In the genomic region with DNA sequence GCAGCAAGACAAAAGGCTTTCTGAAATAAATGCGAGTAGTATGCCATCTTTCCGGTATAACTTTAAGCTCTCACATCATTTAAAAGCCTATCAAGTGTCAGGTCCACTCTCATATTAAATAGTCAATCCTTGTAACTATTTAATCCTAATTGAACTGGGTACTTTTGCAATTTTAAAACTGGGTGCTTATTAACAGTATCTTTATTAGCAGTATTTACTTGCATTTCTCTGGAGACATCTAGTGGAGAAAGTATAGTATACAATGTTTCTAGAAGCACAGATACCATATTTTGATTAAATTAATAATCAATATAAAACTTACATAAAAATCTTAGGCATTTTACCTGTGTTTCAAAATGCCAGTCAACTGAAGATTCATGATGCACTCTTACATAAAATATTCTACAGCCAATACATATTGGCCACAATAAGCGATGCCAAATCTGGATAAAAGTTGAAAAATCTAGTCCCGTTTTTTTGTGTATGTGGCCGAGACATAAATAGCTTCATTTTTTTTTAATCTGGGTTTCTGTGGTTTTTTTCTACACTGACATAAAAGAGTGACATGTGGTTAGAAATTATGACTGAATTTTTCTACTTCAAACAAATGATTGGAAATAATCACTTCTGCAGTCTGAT, we compare ENCODE assay signal across 9 cellular contexts. TPM values are rescaled to one million over a fixed set of nuclear protein-coding genes. Genes with fewer than 3 reads are reported as not detected.
DNase-seq lines count a peak whose midpoint lies in the region; ATAC-seq and TF ChIP-seq lines count a peak whose summit lies in the region.
"Had no signal": no experiment of that assay in that cellular context is flagged by ENCODE, and none has a peak within 500 bp of the region (broad histone marks: within the 10 kb centered on the region; RNA-seq: fewer than 3 reads in every experiment).

No MANE protein-coding gene starts in this region.

- H3K27ac ChIP-seq in HCT116 (ENCODE audit: low read depth, low read length) = no peak overlapping the region

- no peaks in the 10 kb centered on the region for H3K9me2 ChIP-seq in HCT116 (ENCODE audit: insufficient read depth)

- no peak overlapping the region for H3K4me2 ChIP-seq in HCT116 (ENCODE audit: low read length)

- H3K36me3 ChIP-seq in HCT116 (ENCODE audit: control insufficient read depth in 1 of 2, insufficient read depth in 2 of 2, low read length in 2 of 2) = no peaks in the 10 kb centered on the region

- H3K27me3 ChIP-seq in HCT116 (ENCODE audit: insufficient read depth, low read length) = no peaks in the 10 kb centered on the region

- RAD21 ChIA-PET in HCT116 (lab: Charles Lee; ENCODE audit: low non-redundant PET in 1 of 2, low total read pairs in 2 of 2, uncharacterized antibody in 2 of 2, unreplicated experiment in 2 of 2) = no interaction called here

- POLR2A ChIA-PET in HCT116 (lab: Charles Lee) = no interaction called here

- peaks cover 0 to 6% of the 10 kb centered on the region in 2 experiments; a peak in 2 of 4 replicates for H3K9me3 ChIP-seq in HCT116 (ENCODE audit: control insufficient read depth in 1 of 2, insufficient read depth in 1 of 2, low read depth in 1 of 2, low read length in 2 of 2)

- no peak overlapping the region for H2AFZ ChIP-seq in HCT116 (ENCODE audit: low read depth, low read length, poor library complexity, severe bottlenecking)

- H3K36me3 Mint-ChIP-seq in activated naive CD4-positive, alpha-beta T cell treated with anti-CD3 and anti-CD28 coated beads, Interleukin-2, amount 50 U/mL, for 72 hours = no peaks in the 10 kb centered on the region

- intact Hi-C loops in HCT116 (cut with micrococcal nuclease) = loop anchor here (2.0 kb wide), 1 partner anchor 528 kb away; no protein-coding TSS in a partner anchor

- ATAC-seq in HCT116 (no peak), HG02588 (IDR thresholded peaks at IDR 0.05; ENCODE audit: unreplicated experiment) (no peak), GM18502 (IDR thresholded peaks at IDR 0.05; ENCODE audit: poor library complexity, unreplicated experiment) (no peak)
- no peak for ATAC-seq in activated naive CD4-positive, alpha-beta T cell treated with anti-CD3 and anti-CD28 coated beads, Interleukin-2, amount 50 U/mL, for 72 hours
- ATAC-seq: K562 had no signal

- CTCF ChIA-PET in HCT116 (lab: Charles Lee) = no interaction called here

- TF ChIP-seq CTCF in AG09309 (IDR thresholded peaks at IDR 0.05; ENCODE audit: control insufficient read depth, insufficient read depth, low read depth, low read length, missing control alignments) (peak; percentile 46), HCT116 (IDR thresholded peaks at IDR 0.05 in 2 of 3, conservative IDR thresholded peaks at IDR 0.05 in 1 of 3; ENCODE audit: borderline replicate concordance in 1 of 3, insufficient read depth in 1 of 3, low read depth in 2 of 3, low read length in 2 of 3) (peak in 2 of 3 experiments; percentile 4 to 23; a peak in 1 of 6 replicates), astrocyte of the cerebellum (IDR thresholded peaks at IDR 0.05; ENCODE audit: low read depth, low read length, missing control alignments) (peak; percentile 14)

- no peaks in the 10 kb centered on the region for H3K79me2 ChIP-seq in HCT116 (ENCODE audit: insufficient read depth, low read length)

- no peak for TF ChIP-seq POLR2A in HCT116 (IDR thresholded peaks at IDR 0.05; ENCODE audit: borderline replicate concordance, extremely low read depth, insufficient read depth, insufficient read length)

- TF ChIP-seq RAD21 in HCT116 (IDR thresholded peaks at IDR 0.05; ENCODE audit: low read depth) = peak; percentile 16; the same call in 1 of the 2 replicates

- peaks cover 4 to 9% of the 10 kb centered on the region in 2 donors for H3K9me3 Mint-ChIP-seq in activated naive CD4-positive, alpha-beta T cell treated with anti-CD3 and anti-CD28 coated beads, Interleukin-2, amount 50 U/mL, for 72 hours

- DNase-seq in AG09309 (ENCODE audit: low read depth) (no peak), HCT116 (ENCODE audit: low read depth, low spot score) (no peak), astrocyte of the cerebellum (ENCODE audit: low read depth) (peak; percentile 18), left kidney (ENCODE audit: low read depth, low spot score) (peak; percentile 39), activated gamma-delta T cell treated with Interleukin-2 at 50 U/mL for 16 hours (no peak)
- DNase-seq in activated naive CD4-positive, alpha-beta T cell treated with anti-CD3 and anti-CD28 coated beads, Interleukin-2, amount 50 U/mL, for 72 hours (ENCODE audit: low spot score in 2 of 2) = no peak

- H3K27ac Mint-ChIP-seq in activated naive CD4-positive, alpha-beta T cell treated with anti-CD3 and anti-CD28 coated beads, Interleukin-2, amount 50 U/mL, for 72 hours = no peak overlapping the region

- H3K4me1 ChIP-seq in HCT116 (ENCODE audit: control insufficient read depth in 1 of 2, insufficient read depth in 2 of 2, low read length in 2 of 2) = no peaks in the 10 kb centered on the region

- no peak overlapping the region for H3K9ac ChIP-seq in HCT116 (ENCODE audit: low read length)

- H3K4me3 ChIP-seq in AG09309 (ENCODE audit: control insufficient read depth, low read depth, low read length) (no peak overlapping the region), HCT116 (replicated peaks in 1 of 2; ENCODE audit: low read depth in 1 of 2, low read length in 2 of 2) (no peak overlapping the region), astrocyte of the cerebellum (ENCODE audit: low read depth, low read length) (no peak overlapping the region)
- H3K4me3 ChIP-seq: K562 had no signal

- BruUV-seq in HCT116 (replicated peaks; lab: Mats Ljungman, UMichigan) = no TSS peak

- in situ Hi-C loops in astrocyte of the cerebellum (cut with HindIII; ENCODE audit: low sequenced_read_pairs) = no loop called here

- no peaks in the 10 kb centered on the region for H4K20me1 ChIP-seq in HCT116 (ENCODE audit: insufficient read depth)

TF ChIP-seq in HCT116, 20 proteins besides CTCF, POLR2A, EP300 and RAD21:
- no peak for TF ChIP-seq EZH2 (IDR thresholded peaks at IDR 0.05)
- TF ChIP-seq EZH2phosphoT487 (IDR thresholded peaks at IDR 0.05; ENCODE audit: borderline replicate concordance) = no peak
- TF ChIP-seq JUND (IDR thresholded peaks at IDR 0.05) = no peak
- TF ChIP-seq CBX3 (IDR thresholded peaks at IDR 0.05; ENCODE audit: low read depth) = no peak
- no peak for TF ChIP-seq FOSL1 (IDR thresholded peaks at IDR 0.05; ENCODE audit: low read depth)
- TF ChIP-seq, protein P1, sequence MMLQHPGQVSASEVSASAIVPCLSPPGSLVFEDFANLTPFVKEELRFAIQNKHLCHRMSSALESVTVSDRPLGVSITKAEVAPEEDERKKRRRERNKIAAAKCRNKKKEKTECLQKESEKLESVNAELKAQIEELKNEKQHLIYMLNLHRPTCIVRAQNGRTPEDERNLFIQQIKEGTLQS (IDR thresholded peaks at IDR 0.05) = no peak
- no peak for TF ChIP-seq SRF (IDR thresholded peaks at IDR 0.05; ENCODE audit: low read depth)
- TF ChIP-seq, protein P2, sequence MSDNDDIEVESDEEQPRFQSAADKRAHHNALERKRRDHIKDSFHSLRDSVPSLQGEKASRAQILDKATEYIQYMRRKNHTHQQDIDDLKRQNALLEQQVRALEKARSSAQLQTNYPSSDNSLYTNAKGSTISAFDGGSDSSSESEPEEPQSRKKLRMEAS (IDR thresholded peaks at IDR 0.05) = no peak
- no peak for TF ChIP-seq YY1 (IDR thresholded peaks at IDR 0.05; ENCODE audit: extremely low read depth, insufficient replicate concordance, low read depth, low read length)
- no peak for TF ChIP-seq TCF7L2 (IDR thresholded peaks at IDR 0.05; ENCODE audit: borderline replicate concordance, extremely low read depth, insufficient read depth, insufficient read length)
- TF ChIP-seq CEBPB (IDR thresholded peaks at IDR 0.05; ENCODE audit: low read depth) = no peak
- TF ChIP-seq ZNF274 (IDR thresholded peaks at IDR 0.05; ENCODE audit: low read depth, low read length) = no peak
- TF ChIP-seq EGR1 (IDR thresholded peaks at IDR 0.05; ENCODE audit: low read depth) = no peak
- TF ChIP-seq SIN3A (IDR thresholded peaks at IDR 0.05; ENCODE audit: low read depth) = no peak

RNA-seq across cellular contexts. Expression of a gene that starts 4.3 kb away (rescaled TPM):
- not detected for total RNA-seq in HCT116 (2021; ENCODE audit: unreplicated experiment)
- polyA plus RNA-seq in HCT116 (2012) = not detected in 2 replicates
- total RNA-seq in activated naive CD4-positive, alpha-beta T cell treated with anti-CD3 and anti-CD28 coated beads, Interleukin-2, amount 50 U/mL, for 72 hours = not detected

Comparison
In these comparisons a context has a peak if more than half of its experiments do, and no peak if none do; other contexts are left out.
1. DNase-seq: peak in astrocyte of the cerebellum (single experiment) and left kidney (single experiment); none in AG09309 (single experiment), HCT116 (single experiment), activated gamma-delta T cell treated with Interleukin-2 at 50 U/mL for 16 hours (single experiment) and activated naive CD4-positive, alpha-beta T cell treated with anti-CD3 and anti-CD28 coated beads, Interleukin-2, amount 50 U/mL, for 72 hours (0 of 2).
2. Peak in every context shown above with its lines, with median percentiles within 50 percentile points of each other: CTCF ChIP-seq.